In the genomic region with DNA sequence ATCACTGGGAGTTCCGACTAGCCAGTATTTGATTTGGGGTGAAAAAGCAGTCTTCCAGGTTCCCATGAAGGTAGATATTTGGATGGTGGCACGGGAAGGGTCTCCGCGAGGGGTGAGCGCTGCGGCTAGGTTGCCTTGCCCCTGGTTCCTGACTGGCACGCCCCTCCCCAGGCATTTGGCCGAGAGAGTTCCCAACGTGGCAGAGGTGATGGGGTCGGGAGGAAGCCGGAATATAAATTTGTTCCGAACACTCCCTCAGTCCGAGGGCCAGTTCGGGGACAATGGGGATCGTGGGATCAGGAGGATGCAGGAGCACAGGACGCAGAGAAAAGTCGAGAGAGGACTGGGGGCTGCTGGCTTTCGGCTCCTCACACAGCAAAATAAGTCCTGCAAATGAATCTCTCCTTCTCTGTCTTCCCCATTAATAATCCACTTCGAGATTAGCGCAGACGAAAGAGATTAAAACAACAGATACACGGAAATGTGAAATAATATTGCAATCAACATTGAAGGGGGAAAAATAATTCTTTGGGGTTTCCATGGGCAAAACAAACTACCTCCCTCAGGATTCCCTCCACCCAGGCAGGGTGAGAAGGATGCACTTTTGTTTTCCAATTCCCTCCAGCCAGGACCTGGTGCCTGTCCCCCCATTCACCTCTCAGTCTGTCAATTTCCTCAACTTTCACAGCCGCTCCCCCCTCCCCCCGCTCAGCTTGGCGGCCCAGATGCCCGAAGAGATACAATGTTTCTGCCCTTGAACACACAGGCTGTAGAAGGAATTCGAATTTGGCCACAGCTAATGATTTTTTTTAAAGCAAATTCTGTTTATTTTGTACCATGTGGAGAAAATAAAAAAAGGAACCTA, we compare ENCODE assay signal across 1 cellular context.
TF ChIP-seq lines count a peak whose summit lies in the region.

No MANE protein-coding gene starts in this region.

TF ChIP-seq in IMR-90, 13 proteins besides CTCF, POLR2A, EP300 and RAD21 (continued from another document):
- TF ChIP-seq, protein P1, sequence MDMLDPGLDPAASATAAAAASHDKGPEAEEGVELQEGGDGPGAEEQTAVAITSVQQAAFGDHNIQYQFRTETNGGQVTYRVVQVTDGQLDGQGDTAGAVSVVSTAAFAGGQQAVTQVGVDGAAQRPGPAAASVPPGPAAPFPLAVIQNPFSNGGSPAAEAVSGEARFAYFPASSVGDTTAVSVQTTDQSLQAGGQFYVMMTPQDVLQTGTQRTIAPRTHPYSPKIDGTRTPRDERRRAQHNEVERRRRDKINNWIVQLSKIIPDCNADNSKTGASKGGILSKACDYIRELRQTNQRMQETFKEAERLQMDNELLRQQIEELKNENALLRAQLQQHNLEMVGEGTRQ (IDR thresholded peaks at IDR 0.05; ENCODE audit: low read depth, low read length): no peak
- no peak for TF ChIP-seq NFE2L2 (IDR thresholded peaks at IDR 0.05; ENCODE audit: low read depth, low read length)
- TF ChIP-seq FOS (IDR thresholded peaks at IDR 0.05; ENCODE audit: low read depth, low read length): no peak
- TF ChIP-seq RCOR1 (IDR thresholded peaks at IDR 0.05; ENCODE audit: insufficient replicate concordance, low read length): no peak
- TF ChIP-seq CHD1 (IDR thresholded peaks at IDR 0.05; ENCODE audit: low read depth, low read length): no peak
- TF ChIP-seq RFX5 (IDR thresholded peaks at IDR 0.05; ENCODE audit: low read depth, low read length): no peak
- no peak for TF ChIP-seq CEBPB (IDR thresholded peaks at IDR 0.05; ENCODE audit: low read depth, low read length)
- no peak for TF ChIP-seq MAZ (IDR thresholded peaks at IDR 0.05; ENCODE audit: borderline replicate concordance, low read depth, low read length)
- TF ChIP-seq, protein P2, sequence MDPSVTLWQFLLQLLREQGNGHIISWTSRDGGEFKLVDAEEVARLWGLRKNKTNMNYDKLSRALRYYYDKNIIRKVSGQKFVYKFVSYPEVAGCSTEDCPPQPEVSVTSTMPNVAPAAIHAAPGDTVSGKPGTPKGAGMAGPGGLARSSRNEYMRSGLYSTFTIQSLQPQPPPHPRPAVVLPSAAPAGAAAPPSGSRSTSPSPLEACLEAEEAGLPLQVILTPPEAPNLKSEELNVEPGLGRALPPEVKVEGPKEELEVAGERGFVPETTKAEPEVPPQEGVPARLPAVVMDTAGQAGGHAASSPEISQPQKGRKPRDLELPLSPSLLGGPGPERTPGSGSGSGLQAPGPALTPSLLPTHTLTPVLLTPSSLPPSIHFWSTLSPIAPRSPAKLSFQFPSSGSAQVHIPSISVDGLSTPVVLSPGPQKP (IDR thresholded peaks at IDR 0.05; ENCODE audit: borderline replicate concordance, low read depth, low read length): no peak
- TF ChIP-seq SMC3 (IDR thresholded peaks at IDR 0.05; ENCODE audit: low read depth, low read length): no peak
- no peak for TF ChIP-seq MXI1 (IDR thresholded peaks at IDR 0.05; ENCODE audit: borderline replicate concordance, low read depth, low read length)
- no peak for TF ChIP-seq BHLHE40 (IDR thresholded peaks at IDR 0.05; ENCODE audit: low read depth, low read length)
TF ChIP-seq in IMR-90: peak in this region for 0.
